ENCODE assay signal across 18 cellular contexts in genomic region chr16:27341549-27341948, GRCh38. TPM values are rescaled to one million over a fixed set of nuclear protein-coding genes. Genes with fewer than 3 reads are reported as not detected.
A peak's percentile ranks its signal among the peaks of the same experiment; 100 is the strongest.
DNase-seq lines count a peak whose midpoint lies in the region; ATAC-seq and TF ChIP-seq lines count a peak whose summit lies in the region.
"Had no signal": no experiment of that assay in that cellular context is flagged by ENCODE, and none has a peak within 500 bp of the region (broad histone marks: within the 10 kb centered on the region; RNA-seq: fewer than 3 reads in every experiment).

No MANE protein-coding gene starts in this region.

- intact Hi-C loops in upper lobe of right lung (cut with DNase I), result no loop called here
- intact Hi-C loops in tibial artery (cut with DNase I; ENCODE audit: low total_unique reads), result no loop called here

- H3K79me2 ChIP-seq in osteoblast (ENCODE audit: insufficient read depth, low read length), result peaks cover 37% of the 10 kb centered on the region

- no peaks in the 10 kb centered on the region for H3K9me3 ChIP-seq in upper lobe of right lung
- no peaks in the 10 kb centered on the region for H3K9me3 ChIP-seq in osteoblast (ENCODE audit: low read depth, low read length)
- no peaks in the 10 kb centered on the region for H3K9me3 ChIP-seq in tibial artery

- peaks cover 84% of the 10 kb centered on the region for H3K36me3 ChIP-seq in upper lobe of right lung
- peaks cover 55% of the 10 kb centered on the region for H3K36me3 ChIP-seq in osteoblast (ENCODE audit: insufficient read depth, low read length)
- H3K36me3 ChIP-seq in tibial artery, result peaks cover 74 to 87% (median 85%) of the 10 kb centered on the region in 3 donors

- H3K4me1 Mint-ChIP-seq in activated T-cell treated with anti-CD3 and anti-CD28 coated beads, Interleukin-2, amount 50 U/mL, for 24 hours (ENCODE audit: low read depth), result peaks cover 18% of the 10 kb centered on the region
- peaks cover 24% of the 10 kb centered on the region for H3K4me1 Mint-ChIP-seq in central memory CD8-positive, alpha-beta T cell

- no peaks in the 10 kb centered on the region for H3K27me3 Mint-ChIP-seq in activated T-cell treated with anti-CD3 and anti-CD28 coated beads, Interleukin-2, amount 50 U/mL, for 24 hours
- no peaks in the 10 kb centered on the region for H3K27me3 Mint-ChIP-seq in central memory CD8-positive, alpha-beta T cell

- H3K27me3 ChIP-seq in upper lobe of right lung (no peaks in the 10 kb centered on the region), osteoblast (ENCODE audit: insufficient read depth, low read length) (no peaks in the 10 kb centered on the region), tibial artery (no peaks in the 10 kb centered on the region)

- no peaks in the 10 kb centered on the region for H4K20me1 ChIP-seq in osteoblast (ENCODE audit: insufficient read depth, low read length)

- H3K4me1 ChIP-seq in upper lobe of right lung, result peaks cover 6% of the 10 kb centered on the region
- H3K4me1 ChIP-seq in osteoblast (ENCODE audit: insufficient read depth, low read length), result no peaks in the 10 kb centered on the region
- no peaks in the 10 kb centered on the region for H3K4me1 ChIP-seq in tibial artery

- no peak for ATAC-seq in central memory CD8-positive, alpha-beta T cell (replicated peaks; ENCODE audit: extremely low read depth, poor library complexity, severe bottlenecking)
- ATAC-seq in upper lobe of right lung (peak; percentile 48), HG03280 (IDR thresholded peaks at IDR 0.05; ENCODE audit: unreplicated experiment) (no peak)
- ATAC-seq: GM23338, Panc1 had no signal

- no peak overlapping the region for H3K4me3 Mint-ChIP-seq in activated T-cell treated with anti-CD3 and anti-CD28 coated beads, Interleukin-2, amount 50 U/mL, for 24 hours
- no peak overlapping the region for H3K4me3 Mint-ChIP-seq in central memory CD8-positive, alpha-beta T cell
- H3K4me3 Mint-ChIP-seq: GM23338 had no signal

- no peaks in the 10 kb centered on the region for H3K9me3 Mint-ChIP-seq in activated T-cell treated with anti-CD3 and anti-CD28 coated beads, Interleukin-2, amount 50 U/mL, for 24 hours
- H3K9me3 Mint-ChIP-seq in central memory CD8-positive, alpha-beta T cell, result no peaks in the 10 kb centered on the region

- no peak overlapping the region for H3K4me3 ChIP-seq in upper lobe of right lung
- H3K4me3 ChIP-seq in osteoblast (ENCODE audit: insufficient read depth, low read length), result no peak overlapping the region
- H3K4me3 ChIP-seq in tibial artery, result no peak overlapping the region
- H3K4me3 ChIP-seq: GM23338 had no signal

- DNase-seq in activated T-cell treated with anti-CD3 and anti-CD28 coated beads, Interleukin-2, amount 50 U/mL, for 24 hours, result no peak
- no peak for DNase-seq in activated T-cell treated with anti-CD3 and anti-CD28 coated beads, Interleukin-2, amount 50 U/mL, for 1 hour
- DNase-seq in RWPE1 (ENCODE audit: low spot score) (no peak), upper lobe of right lung (no peak), osteoblast (ENCODE audit: insufficient read length, low spot score, missing footprints) (no peak), tibial artery (no peak)
- DNase-seq in central memory CD8-positive, alpha-beta T cell (ENCODE audit: low spot score in 2 of 2), result no peak
- DNase-seq: Calu3, DMS79, KBM-7, NCI-H1105 treated with DMSO at 0.1 percent for 48 hours, NCI-H2029, NCI-H2171 treated with DMSO at 0.1 percent for 48 hours, SHP77 had no signal

- H3K36me3 Mint-ChIP-seq in activated T-cell treated with anti-CD3 and anti-CD28 coated beads, Interleukin-2, amount 50 U/mL, for 24 hours (ENCODE audit: low read depth), result peaks cover 96% of the 10 kb centered on the region
- peaks cover 44% of the 10 kb centered on the region for H3K36me3 Mint-ChIP-seq in central memory CD8-positive, alpha-beta T cell (ENCODE audit: insufficient read depth)

- no peak for TF ChIP-seq CTCF in RWPE1 (conservative IDR thresholded peaks at IDR 0.05; ENCODE audit: low read depth)
- TF ChIP-seq CTCF in upper lobe of right lung (IDR thresholded peaks at IDR 0.05), result no peak
- no peak for TF ChIP-seq CTCF in osteoblast (IDR thresholded peaks at IDR 0.05; ENCODE audit: extremely low read depth, low read depth, low read length)
- TF ChIP-seq CTCF in tibial artery (IDR thresholded peaks at IDR 0.05), result no peak

- peak overlapping the region; percentile 27 for H3K27ac Mint-ChIP-seq in activated T-cell treated with anti-CD3 and anti-CD28 coated beads, Interleukin-2, amount 50 U/mL, for 24 hours
- H3K27ac Mint-ChIP-seq in central memory CD8-positive, alpha-beta T cell (ENCODE audit: low read depth), result peak overlapping the region; percentile 68
- H3K27ac Mint-ChIP-seq: GM23338 had no signal

- CTCF ChIA-PET in RWPE1 (lab: Yijun Ruan, JAX), result no interaction called here

- H2AFZ ChIP-seq in osteoblast (ENCODE audit: low read length), result no peak overlapping the region
- H2AFZ ChIP-seq: GM23338 had no signal

- H3K27ac ChIP-seq in RWPE1 (peak overlapping the region; percentile 16; the same call in 1 of the 2 replicates), upper lobe of right lung (no peak overlapping the region), osteoblast (ENCODE audit: low read depth, low read length) (no peak overlapping the region), tibial artery (no peak overlapping the region)
- H3K27ac ChIP-seq: C4-2B had no signal

- no peak overlapping the region for H3K4me2 ChIP-seq in osteoblast (ENCODE audit: insufficient read depth, low read length)
- H3K4me2 ChIP-seq: GM23338 had no signal

- POLR2A ChIA-PET in RWPE1 (lab: Yijun Ruan, JAX; ENCODE audit: low non-redundant PET), result no interaction called here

RNA-seq across cellular contexts. Expression of gene IL4R, which starts 27.8 kb away (rescaled TPM):
- total RNA-seq in upper lobe of right lung (153 TPM), osteoblast (28.0 and 32.9 TPM in 2 replicates)
